In genomic region chr22:44869196-44869595, GRCh38 we compare ENCODE assay signal across 1 cellular context.
TF ChIP-seq lines count a peak whose summit lies in the region.

No MANE protein-coding gene starts in this region.

TF ChIP-seq in HepG2, 621 proteins besides CTCF, POLR2A, EP300 and RAD21 (continued from another document):
- TF ChIP-seq ZNF414 (CRISPR knock-in tag; IDR thresholded peaks at IDR 0.05) (no peak), NR2F6 (IDR thresholded peaks at IDR 0.05) (no peak), NR2F6 (CRISPR knock-in tag; IDR thresholded peaks at IDR 0.05) (no peak), ZNF747 (CRISPR knock-in tag; IDR thresholded peaks at IDR 0.05; ENCODE audit: borderline replicate concordance) (no peak), ZNF746 (CRISPR knock-in tag; IDR thresholded peaks at IDR 0.05) (no peak), ARID3A (IDR thresholded peaks at IDR 0.05; ENCODE audit: low read depth, low read length) (no peak), PRPF4 (IDR thresholded peaks at IDR 0.05; ENCODE audit: low read depth, low read length, poor library complexity, severe bottlenecking) (no peak), IRF2 (CRISPR knock-in tag; IDR thresholded peaks at IDR 0.05) (no peak), HDAC6 (IDR thresholded peaks at IDR 0.05; ENCODE audit: low read depth, low read length) (no peak), NFIB (CRISPR knock-in tag; IDR thresholded peaks at IDR 0.05; ENCODE audit: borderline replicate concordance) (no peak), XRCC5 (optimal IDR thresholded peaks at IDR 0.05; ENCODE audit: low read length) (no peak), CENPX (CRISPR knock-in tag; IDR thresholded peaks at IDR 0.05) (no peak), MBD4 (IDR thresholded peaks at IDR 0.05; ENCODE audit: borderline replicate concordance, low read length) (no peak), ZNF142 (CRISPR knock-in tag; IDR thresholded peaks at IDR 0.05) (no peak), ZNF629 (CRISPR knock-in tag; conservative IDR thresholded peaks at IDR 0.05) (no peak), SNAPC2 (CRISPR knock-in tag; IDR thresholded peaks at IDR 0.05) (no peak)
